Comparison of ENCODE assay signal across 5 cellular contexts in the genomic region with DNA sequence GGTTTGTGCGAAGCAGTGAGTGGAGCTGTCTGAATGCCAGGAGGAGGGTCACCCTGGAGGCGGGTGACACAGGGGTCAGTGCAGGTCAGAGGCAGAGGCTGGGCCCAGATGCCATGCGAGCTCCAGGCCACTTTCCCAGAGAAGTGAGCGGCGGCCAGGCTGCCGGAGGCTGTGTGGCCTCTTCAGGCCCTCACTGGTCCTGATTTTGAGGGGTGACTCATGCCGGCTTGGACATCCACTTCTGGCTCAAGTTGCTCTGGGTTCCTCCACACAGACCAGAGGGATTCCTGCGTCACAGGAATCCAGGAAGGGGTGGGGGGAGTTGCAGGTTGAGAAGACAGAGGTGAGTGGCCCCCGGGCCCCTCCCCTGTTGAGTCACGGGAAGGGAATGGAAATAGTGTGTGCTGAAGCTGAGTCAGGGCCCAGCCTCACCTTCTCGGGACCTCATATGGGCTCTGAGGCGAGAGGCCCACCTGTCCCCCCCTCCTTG. TPM values are rescaled to one million over a fixed set of nuclear protein-coding genes. Genes with fewer than 3 reads are reported as not detected.
"Had no signal": no experiment of that assay in that cellular context is flagged by ENCODE, and none has a peak within 500 bp of the region (broad histone marks: within the 10 kb centered on the region; RNA-seq: fewer than 3 reads in every experiment).

No MANE protein-coding gene starts in this region.

RNA-seq across cellular contexts. Expression of a gene that starts 38.7 kb away (rescaled TPM):
- total RNA-seq: activated CD4-positive, alpha-beta T cell treated with anti-CD3 and anti-CD28 coated beads, Interleukin-2, amount 10 ng/mL, durations not matched to agents 24 days and 14 days; adrenal gland; cerebellum; dermis blood vessel endothelial cell; occipital lobe had no signal
